ENCODE assay signal across 1 cellular context in the genomic region with DNA sequence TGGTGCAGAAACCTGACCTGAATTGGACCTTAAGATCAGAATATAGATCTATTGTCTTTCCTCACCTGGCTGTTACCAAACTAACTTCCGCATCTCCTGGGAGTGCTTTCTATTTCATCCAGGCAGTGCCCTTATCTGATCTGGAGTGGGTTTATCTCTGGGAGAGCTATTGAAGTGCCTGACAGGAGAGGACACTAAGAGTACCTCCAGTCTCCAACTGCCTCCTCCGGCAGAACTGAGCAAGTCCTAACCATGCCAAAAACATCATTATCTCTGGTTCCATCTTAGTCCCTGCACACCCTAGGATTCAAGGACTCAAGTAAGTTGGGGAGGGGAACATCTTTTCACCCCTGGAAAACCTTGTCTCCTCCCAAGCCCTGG.
TF ChIP-seq lines count a peak whose summit lies in the region.

No MANE protein-coding gene starts in this region.

TF ChIP-seq in SK-N-SH treated with all-trans-retinoic acid at 6 μM for 48 hours, 23 proteins besides CTCF, POLR2A, EP300 and RAD21 (continued from another document):
- TF ChIP-seq, protein P1, sequence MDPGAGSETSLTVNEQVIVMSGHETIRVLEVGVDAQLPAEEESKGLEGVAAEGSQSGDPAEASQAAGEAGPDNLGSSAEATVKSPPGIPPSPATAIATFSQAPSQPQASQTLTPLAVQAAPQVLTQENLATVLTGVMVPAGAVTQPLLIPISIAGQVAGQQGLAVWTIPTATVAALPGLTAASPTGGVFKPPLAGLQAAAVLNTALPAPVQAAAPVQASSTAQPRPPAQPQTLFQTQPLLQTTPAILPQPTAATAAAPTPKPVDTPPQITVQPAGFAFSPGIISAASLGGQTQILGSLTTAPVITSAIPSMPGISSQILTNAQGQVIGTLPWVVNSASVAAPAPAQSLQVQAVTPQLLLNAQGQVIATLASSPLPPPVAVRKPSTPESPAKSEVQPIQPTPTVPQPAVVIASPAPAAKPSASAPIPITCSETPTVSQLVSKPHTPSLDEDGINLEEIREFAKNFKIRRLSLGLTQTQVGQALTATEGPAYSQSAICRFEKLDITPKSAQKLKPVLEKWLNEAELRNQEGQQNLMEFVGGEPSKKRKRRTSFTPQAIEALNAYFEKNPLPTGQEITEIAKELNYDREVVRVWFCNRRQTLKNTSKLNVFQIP (CRISPR knock-in tag; IDR thresholded peaks at IDR 0.05; ENCODE audit: borderline replicate concordance, low read depth), result no peak
- TF ChIP-seq, protein P2, sequence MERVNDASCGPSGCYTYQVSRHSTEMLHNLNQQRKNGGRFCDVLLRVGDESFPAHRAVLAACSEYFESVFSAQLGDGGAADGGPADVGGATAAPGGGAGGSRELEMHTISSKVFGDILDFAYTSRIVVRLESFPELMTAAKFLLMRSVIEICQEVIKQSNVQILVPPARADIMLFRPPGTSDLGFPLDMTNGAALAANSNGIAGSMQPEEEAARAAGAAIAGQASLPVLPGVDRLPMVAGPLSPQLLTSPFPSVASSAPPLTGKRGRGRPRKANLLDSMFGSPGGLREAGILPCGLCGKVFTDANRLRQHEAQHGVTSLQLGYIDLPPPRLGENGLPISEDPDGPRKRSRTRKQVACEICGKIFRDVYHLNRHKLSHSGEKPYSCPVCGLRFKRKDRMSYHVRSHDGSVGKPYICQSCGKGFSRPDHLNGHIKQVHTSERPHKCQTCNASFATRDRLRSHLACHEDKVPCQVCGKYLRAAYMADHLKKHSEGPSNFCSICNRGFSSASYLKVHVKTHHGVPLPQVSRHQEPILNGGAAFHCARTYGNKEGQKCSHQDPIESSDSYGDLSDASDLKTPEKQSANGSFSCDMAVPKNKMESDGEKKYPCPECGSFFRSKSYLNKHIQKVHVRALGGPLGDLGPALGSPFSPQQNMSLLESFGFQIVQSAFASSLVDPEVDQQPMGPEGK (CRISPR knock-in tag; IDR thresholded peaks at IDR 0.05; ENCODE audit: borderline replicate concordance), result no peak
